In the genomic region with DNA sequence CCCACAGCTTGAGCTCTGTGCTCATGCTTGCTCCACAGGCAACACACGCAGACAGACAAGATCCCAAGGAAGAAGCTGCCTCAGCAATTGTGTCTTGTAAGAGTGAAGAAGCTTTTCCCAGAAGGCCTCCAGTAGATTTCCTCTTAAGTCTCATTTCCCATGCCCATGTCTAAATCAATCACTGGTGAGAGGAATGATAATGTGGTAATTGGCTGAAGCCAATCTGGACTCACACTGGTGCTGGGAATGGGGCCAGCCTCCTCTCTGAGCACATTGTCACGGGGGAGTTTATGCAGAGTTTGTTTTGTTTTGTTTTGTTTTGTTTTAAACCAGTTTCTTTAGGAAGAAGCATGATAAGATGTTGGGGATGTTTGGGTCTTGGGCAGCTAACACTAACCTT, we compare ENCODE assay signal across 22 cellular contexts. TPM values are rescaled to one million over a fixed set of nuclear protein-coding genes. Genes with fewer than 3 reads are reported as not detected.
DNase-seq lines count a peak whose midpoint lies in the region; ATAC-seq and TF ChIP-seq lines count a peak whose summit lies in the region.
"Had no signal": no experiment of that assay in that cellular context is flagged by ENCODE, and none has a peak within 500 bp of the region (broad histone marks: within the 10 kb centered on the region; RNA-seq: fewer than 3 reads in every experiment).

No MANE protein-coding gene starts in this region.

- WGBS in right lobe of liver (ENCODE audit: insufficient coverage, low coverage, low lambda C conversion rate, missing lambda C conversion rate): 0% methylated on average over 1 of the region's 2 CpGs

- TF ChIP-seq CTCF in AG10803 (conservative IDR thresholded peaks at IDR 0.05; ENCODE audit: low read length): no peak
- TF ChIP-seq CTCF in astrocyte of the spinal cord (IDR thresholded peaks at IDR 0.05; ENCODE audit: low read depth, low read length): no peak
- no peak for TF ChIP-seq CTCF in right lobe of liver (IDR thresholded peaks at IDR 0.05)

- intact Hi-C loops in right lobe of liver (cut with DNase I): no loop called here
- intact Hi-C loops in left cardiac atrium (cut with DNase I): no loop called here

- in situ Hi-C loops in astrocyte of the spinal cord (cut with HindIII; ENCODE audit: low sequenced_read_pairs): no loop called here

- H3K27me3 ChIP-seq in right lobe of liver: no peaks in the 10 kb centered on the region
- H3K27me3 ChIP-seq: thyroid gland had no signal

- H3K36me3 ChIP-seq in right lobe of liver: no peaks in the 10 kb centered on the region
- H3K36me3 ChIP-seq: breast epithelium, neutrophil, spleen, thyroid gland had no signal

- H3K4me1 ChIP-seq in right lobe of liver: no peaks in the 10 kb centered on the region
- H3K4me1 ChIP-seq: breast epithelium, spleen, thyroid gland had no signal

- H3K9me3 ChIP-seq in right lobe of liver: no peaks in the 10 kb centered on the region
- H3K9me3 ChIP-seq: breast epithelium, neutrophil, spleen, thyroid gland had no signal

- peak; percentile 1 for DNase-seq in AG10803 (ENCODE audit: low read depth)
- DNase-seq in NCI-H69 (lab: John Stamatoyannopoulos, UW): peak; percentile 62
- DNase-seq in astrocyte of the spinal cord (ENCODE audit: low read depth, low spot score): peak; percentile 29
- no peak for DNase-seq in right lobe of liver
- no peak for DNase-seq in A172 (ENCODE audit: low spot score)
- DNase-seq in SKM-1 (lab: John Stamatoyannopoulos, UW; ENCODE audit: unreplicated experiment): no peak
- DNase-seq in left cardiac atrium: no peak
- DNase-seq: activated CD4-positive, alpha-beta T cell treated with anti-CD3 and anti-CD28 coated beads, Interleukin-2, amount 10 ng/mL, durations not matched to agents 7 days and 5 days; cortex of kidney; DMS79 treated with DMSO at 0.1 percent for 48 hours; foreskin melanocyte; KG1; NCI-H1694 treated with DMSO at 0.1 percent for 48 hours; spleen; stimulated activated CD4-positive, alpha-beta T cell treated with anti-CD3 and anti-CD28 coated beads, Interleukin-4, amount 100 ng/mL, for 1 hour; stimulated activated naive CD4-positive, alpha-beta T cell had no signal

- TF ChIP-seq POLR2A in right lobe of liver (IDR thresholded peaks at IDR 0.05): no peak

- H3K27ac ChIP-seq in right lobe of liver: no peak overlapping the region
- H3K27ac ChIP-seq: breast epithelium, neutrophil, spleen, thyroid gland had no signal

- H3K4me3 ChIP-seq in AG10803 (ENCODE audit: low read length) (no peak overlapping the region), astrocyte of the spinal cord (ENCODE audit: low read depth, low read length) (no peak overlapping the region), right lobe of liver (no peak overlapping the region)
- H3K4me3 ChIP-seq: breast epithelium, spleen, thyroid gland had no signal

- ATAC-seq in right lobe of liver (peak in 3 of 4 donors; percentile 28 to 62 (median 46)), GM19035 (IDR thresholded peaks at IDR 0.05; ENCODE audit: unreplicated experiment) (no peak), left cardiac atrium (no peak)
- ATAC-seq: activated T-helper 17 cell treated with anti-CD3 and anti-CD28 coated beads, Interleukin-2, amount 50 U/mL, for 72 hours had no signal

RNA-seq across cellular contexts. Expression of gene PTCHD4, which starts 36.6 kb away (rescaled TPM):
- total RNA-seq in right lobe of liver (under 1 TPM in 3 of 6 experiments, not detected in 3; 0.12 to 0.18 (median 0.15) TPM), left cardiac atrium (under 1 TPM; 0.74 to 0.86 TPM)
- total RNA-seq in A172 (2014; rRNA removed; shearing (Covaris generic)): 0.38 and 1.4 TPM in 2 replicates
- total RNA-seq: activated CD4-positive, alpha-beta T cell treated with anti-CD3 and anti-CD28 coated beads, Interleukin-2, amount 10 ng/mL, durations not matched to agents 7 days and 5 days; activated T-helper 17 cell treated with anti-CD3 and anti-CD28 coated beads, Interleukin-2, amount 50 U/mL, for 72 hours; T-helper 2 cell treated with Interferon-gamma antibody and Interleukin-4, amounts not matched to agents 100 ng/mL and 5 ng/mL, for 36 hours had no signal

Comparison
In these comparisons a context has a peak if more than half of its experiments do, and no peak if none do; other contexts are left out.
1. DNase-seq: peak in AG10803 (single experiment), NCI-H69 (single experiment) and astrocyte of the spinal cord (single experiment); none in right lobe of liver (0 of 3), A172 (single experiment), SKM-1 (single experiment) and left cardiac atrium (single experiment).
2. ATAC-seq: peak in right lobe of liver (3 of 4); none in GM19035 (single experiment) and left cardiac atrium (0 of 2).